ENCODE assay signal across 31 cellular contexts in genomic region chr13:102452831-102453230, GRCh38. TPM values are rescaled to one million over a fixed set of nuclear protein-coding genes. Genes with fewer than 3 reads are reported as not detected.
"Had no signal": no experiment of that assay in that cellular context is flagged by ENCODE, and none has a peak within 500 bp of the region (broad histone marks: within the 10 kb centered on the region; RNA-seq: fewer than 3 reads in every experiment).

No MANE protein-coding gene starts in this region.

- H3K4me3 ChIP-seq: esophagus muscularis mucosa, pancreas, prostate gland, sigmoid colon, stomach, thyroid gland, upper lobe of left lung, vagina had no signal

- H3K9me3 ChIP-seq: esophagus muscularis mucosa, pancreas, prostate gland, sigmoid colon, stomach, thyroid gland, upper lobe of left lung, vagina had no signal

- H3K36me3 Mint-ChIP-seq: activated CD4-positive, alpha-beta memory T cell treated with anti-CD3 and anti-CD28 coated beads for 36 hours; memory B cell; naive thymus-derived CD8-positive, alpha-beta T cell; stimulated activated naive B cell treated with anti-CD40 and anti-IgM and Interleukin-4, amounts not matched to agents 10 μg/mL and 1 μg/mL and 100 μg/mL, for 72 hours had no signal

- H3K27ac ChIP-seq: esophagus muscularis mucosa, pancreas, prostate gland, sigmoid colon, stomach, thyroid gland, upper lobe of left lung, vagina had no signal

- DNase-seq: activated CD4-positive, alpha-beta memory T cell treated with anti-CD3 and anti-CD28 coated beads for 36 hours; activated CD4-positive, alpha-beta T cell treated with anti-CD3 and anti-CD28 coated beads, Interleukin-2, amount 10 ng/mL, durations not matched to agents 24 days and 14 days; activated CD4-positive, CD25-positive, alpha-beta regulatory T cell treated with anti-CD3 and anti-CD28 coated beads, Interleukin-2, amount 50 U/mL, for 72 hours; activated CD8-positive, alpha-beta memory T cell treated with anti-CD3 and anti-CD28 coated beads, Interleukin-2, amount 50 U/mL, for 48 hours; activated gamma-delta T cell treated with Interleukin-2 at 50 U/mL for 16 hours; activated naive CD4-positive, alpha-beta T cell treated with anti-CD3 and anti-CD28 coated beads, Interleukin-2, amount 50 U/mL, for 16 hours; activated T-cell treated with anti-CD3 and anti-CD28 coated beads, Interleukin-2, amount 50 U/mL, for 24 hours; amniotic stem cell; central memory CD4-positive, alpha-beta T cell; endodermal cell; islet precursor cell; naive thymus-derived CD8-positive, alpha-beta T cell; nucleus accumbens; pancreas; sigmoid colon; stimulated activated CD4-positive, alpha-beta T cell treated with anti-CD3 and anti-CD28 coated beads, Interleukin-15, amount 100 ng/mL, for 24 hours; stimulated activated CD4-positive, alpha-beta T cell treated with anti-CD3 and anti-CD28 coated beads, Interleukin-2, amount 100 ng/mL, for 24 hours; stimulated activated naive B cell treated with anti-CD40 and anti-IgM and Interleukin-4, amounts not matched to agents 10 μg/mL and 1 μg/mL and 100 μg/mL, for 72 hours; stomach; T-helper 17 cell; T1000; thyroid gland; upper lobe of left lung had no signal

- H3K4me1 ChIP-seq: esophagus muscularis mucosa, pancreas, prostate gland, sigmoid colon, stomach, thyroid gland, upper lobe of left lung, vagina had no signal

- H3K4me3 Mint-ChIP-seq: activated CD4-positive, alpha-beta memory T cell treated with anti-CD3 and anti-CD28 coated beads for 36 hours; activated CD4-positive, alpha-beta T cell treated with anti-CD3 and anti-CD28 coated beads, Interleukin-2, amount 10 ng/mL, durations not matched to agents 24 days and 14 days; activated T-cell treated with anti-CD3 and anti-CD28 coated beads, Interleukin-2, amount 50 U/mL, for 24 hours; activated T-helper 17 cell treated with anti-CD3 and anti-CD28 coated beads, Interleukin-2, amount 50 U/mL, for 72 hours; dendritic cell treated with granulocyte-macrophage colony-stimulating factor and Interleukin-4, amounts not matched to agents 40 ng/mL and 50 ng/mL, for 4 days; endodermal cell; memory B cell; naive thymus-derived CD8-positive, alpha-beta T cell; neural crest cell; stimulated activated naive B cell treated with anti-CD40 and anti-IgM and Interleukin-4, amounts not matched to agents 10 μg/mL and 1 μg/mL and 100 μg/mL, for 72 hours; T-helper 17 cell had no signal

- FAIRE-seq: frontal cortex, pancreas had no signal

- H3K4me1 Mint-ChIP-seq: endodermal cell had no signal

- ATAC-seq: activated T-helper 17 cell treated with anti-CD3 and anti-CD28 coated beads, Interleukin-2, amount 50 U/mL, for 72 hours; naive thymus-derived CD8-positive, alpha-beta T cell; pancreas; stimulated activated naive B cell treated with anti-CD40 and anti-IgM and Interleukin-4, amounts not matched to agents 10 μg/mL and 1 μg/mL and 100 μg/mL, for 72 hours; T-helper 17 cell had no signal

- H3K27me3 ChIP-seq: esophagus muscularis mucosa, pancreas, sigmoid colon, stomach, thyroid gland, upper lobe of left lung, vagina had no signal

- H3K27ac Mint-ChIP-seq: activated CD4-positive, alpha-beta memory T cell treated with anti-CD3 and anti-CD28 coated beads for 36 hours; activated CD4-positive, alpha-beta T cell treated with anti-CD3 and anti-CD28 coated beads, Interleukin-2, amount 10 ng/mL, durations not matched to agents 24 days and 14 days; activated T-cell treated with anti-CD3 and anti-CD28 coated beads, Interleukin-2, amount 50 U/mL, for 24 hours; activated T-helper 17 cell treated with anti-CD3 and anti-CD28 coated beads, Interleukin-2, amount 50 U/mL, for 72 hours; dendritic cell treated with granulocyte-macrophage colony-stimulating factor and Interleukin-4, amounts not matched to agents 40 ng/mL and 50 ng/mL, for 4 days; endodermal cell; memory B cell; naive thymus-derived CD8-positive, alpha-beta T cell; stimulated activated naive B cell treated with anti-CD40 and anti-IgM and Interleukin-4, amounts not matched to agents 10 μg/mL and 1 μg/mL and 100 μg/mL, for 72 hours; T-helper 17 cell had no signal

- H3K27me3 Mint-ChIP-seq: dendritic cell treated with granulocyte-macrophage colony-stimulating factor and Interleukin-4, amounts not matched to agents 40 ng/mL and 50 ng/mL, for 4 days had no signal

- H3K9me3 Mint-ChIP-seq: activated CD4-positive, alpha-beta memory T cell treated with anti-CD3 and anti-CD28 coated beads for 36 hours; activated CD4-positive, alpha-beta T cell treated with anti-CD3 and anti-CD28 coated beads, Interleukin-2, amount 10 ng/mL, durations not matched to agents 24 days and 14 days; activated T-cell treated with anti-CD3 and anti-CD28 coated beads, Interleukin-2, amount 50 U/mL, for 24 hours; activated T-helper 17 cell treated with anti-CD3 and anti-CD28 coated beads, Interleukin-2, amount 50 U/mL, for 72 hours; dendritic cell treated with granulocyte-macrophage colony-stimulating factor and Interleukin-4, amounts not matched to agents 40 ng/mL and 50 ng/mL, for 4 days; endodermal cell; memory B cell; naive thymus-derived CD8-positive, alpha-beta T cell had no signal

- H3K36me3 ChIP-seq: esophagus muscularis mucosa, pancreas, prostate gland, sigmoid colon, stomach, thyroid gland, upper lobe of left lung, vagina had no signal

RNA-seq across cellular contexts. Expression of gene FGF14, which starts 51.0 kb away (rescaled TPM):
- total RNA-seq: activated CD4-positive, alpha-beta memory T cell treated with anti-CD3 and anti-CD28 coated beads for 36 hours; activated CD4-positive, alpha-beta T cell treated with anti-CD3 and anti-CD28 coated beads, Interleukin-2, amount 10 ng/mL, durations not matched to agents 24 days and 14 days; activated T-helper 17 cell treated with anti-CD3 and anti-CD28 coated beads, Interleukin-2, amount 50 U/mL, for 72 hours; naive thymus-derived CD8-positive, alpha-beta T cell; T-helper 17 cell had no signal
- polyA plus RNA-seq: naive thymus-derived CD8-positive, alpha-beta T cell had no signal
